26 cellular contexts compared by ENCODE assay signal in the genomic region with DNA sequence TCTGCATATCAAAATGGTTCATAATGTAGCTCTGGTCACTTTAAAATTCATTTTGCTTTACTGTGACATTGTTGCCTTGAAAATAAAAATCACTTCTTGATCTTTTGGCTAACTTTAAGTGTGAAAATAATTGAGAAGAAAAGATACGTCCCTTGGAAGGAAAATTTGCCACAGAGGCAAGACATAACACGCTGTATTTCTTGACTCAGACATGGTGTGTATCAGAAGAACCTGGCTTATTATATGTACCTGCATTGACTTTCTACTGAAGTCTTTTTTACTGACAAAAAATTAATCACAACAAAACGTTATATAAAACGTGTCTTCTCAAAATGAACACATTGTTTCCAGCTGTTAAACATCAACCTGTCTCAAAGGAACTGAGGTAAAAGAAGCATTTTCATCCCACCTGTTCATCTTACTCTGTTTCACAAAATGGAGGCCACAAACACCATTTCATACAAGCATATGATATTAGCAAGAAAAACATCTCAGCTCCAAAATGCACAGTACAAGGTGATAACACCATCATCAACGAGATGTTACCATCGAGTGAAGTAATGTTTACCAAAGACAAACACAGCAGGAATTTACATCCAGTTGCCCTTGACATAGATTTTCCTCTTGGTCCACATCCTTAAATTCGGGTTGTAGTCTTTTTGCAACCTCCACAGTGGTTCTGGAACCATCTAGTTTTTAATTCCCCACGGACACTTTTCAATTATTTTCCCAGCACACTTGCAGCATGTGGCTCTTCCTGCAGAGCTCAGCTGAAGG.
"Had no signal": no experiment of that assay in that cellular context is flagged by ENCODE, and none has a peak within 500 bp of the region (broad histone marks: within the 10 kb centered on the region; RNA-seq: fewer than 3 reads in every experiment).

No MANE protein-coding gene starts in this region.

- H3K9me3 ChIP-seq: body of pancreas, colonic mucosa, heart left ventricle, uterus had no signal

- H3K4me3 Mint-ChIP-seq: activated CD4-positive, alpha-beta T cell treated with anti-CD3 and anti-CD28 coated beads for 36 hours; activated T-cell treated with anti-CD3 and anti-CD28 coated beads, Interleukin-2, amount 50 U/mL, for 72 hours; memory B cell; nephron; stimulated activated memory B cell treated with anti-CD40 and anti-IgM and Interleukin-4, amounts not matched to agents 10 μg/mL and 1 μg/mL and 100 μg/mL, for 72 hours; stimulated activated naive CD8-positive, alpha-beta T cell treated with anti-CD3 and anti-CD28 coated beads, Interleukin-15, amount 100 ng/mL, for 72 hours; type B pancreatic cell had no signal

- H3K9me3 Mint-ChIP-seq: activated naive CD4-positive, alpha-beta T cell treated with anti-CD3 and anti-CD28 coated beads, Interleukin-2, amount 50 U/mL, for 72 hours; activated T-cell treated with anti-CD3 and anti-CD28 coated beads, Interleukin-2, amount 50 U/mL, for 72 hours; memory B cell; nephron; stimulated activated memory B cell treated with anti-CD40 and anti-IgM and Interleukin-4, amounts not matched to agents 10 μg/mL and 1 μg/mL and 100 μg/mL, for 72 hours; stimulated activated naive CD8-positive, alpha-beta T cell treated with anti-CD3 and anti-CD28 coated beads, Interleukin-15, amount 100 ng/mL, for 72 hours; type B pancreatic cell had no signal

- H3K27ac Mint-ChIP-seq: activated CD4-positive, alpha-beta T cell treated with anti-CD3 and anti-CD28 coated beads for 36 hours; activated naive CD4-positive, alpha-beta T cell treated with anti-CD3 and anti-CD28 coated beads, Interleukin-2, amount 50 U/mL, for 72 hours; activated T-cell treated with anti-CD3 and anti-CD28 coated beads, Interleukin-2, amount 50 U/mL, for 72 hours; memory B cell; nephron; stimulated activated memory B cell treated with anti-CD40 and anti-IgM and Interleukin-4, amounts not matched to agents 10 μg/mL and 1 μg/mL and 100 μg/mL, for 72 hours; stimulated activated naive CD8-positive, alpha-beta T cell treated with anti-CD3 and anti-CD28 coated beads, Interleukin-15, amount 100 ng/mL, for 72 hours; type B pancreatic cell had no signal

- H3K27me3 ChIP-seq: body of pancreas, cardiac muscle cell, colonic mucosa, heart left ventricle, uterus had no signal

- ATAC-seq: activated CD4-positive, alpha-beta T cell treated with anti-CD3 and anti-CD28 coated beads for 36 hours; activated naive CD4-positive, alpha-beta T cell treated with anti-CD3 and anti-CD28 coated beads, Interleukin-2, amount 50 U/mL, for 72 hours; activated T-cell treated with anti-CD3 and anti-CD28 coated beads, Interleukin-2, amount 50 U/mL, for 72 hours; body of pancreas; heart left ventricle; sciatic nerve; stimulated activated memory B cell treated with anti-CD40 and anti-IgM and Interleukin-4, amounts not matched to agents 10 μg/mL and 1 μg/mL and 100 μg/mL, for 72 hours; stimulated activated naive CD8-positive, alpha-beta T cell treated with anti-CD3 and anti-CD28 coated beads, Interleukin-15, amount 100 ng/mL, for 72 hours had no signal

- H3K36me3 Mint-ChIP-seq: activated naive CD4-positive, alpha-beta T cell treated with anti-CD3 and anti-CD28 coated beads, Interleukin-2, amount 50 U/mL, for 72 hours; memory B cell; stimulated activated memory B cell treated with anti-CD40 and anti-IgM and Interleukin-4, amounts not matched to agents 10 μg/mL and 1 μg/mL and 100 μg/mL, for 72 hours had no signal

- DNase-seq: activated CD4-positive, alpha-beta T cell treated with anti-CD3 and anti-CD28 coated beads for 36 hours; activated CD4-positive, CD25-positive, alpha-beta regulatory T cell; activated naive CD4-positive, alpha-beta T cell; activated T-cell treated with anti-CD3 and anti-CD28 coated beads for 4 hours; activated T-cell treated with anti-CD3 and anti-CD28 coated beads, Interleukin-2, amount 50 U/mL, for 72 hours; body of pancreas; cerebellar nuclear complex; colonic mucosa; effector memory CD4-positive, alpha-beta T cell; erythroblast; heart left ventricle; midbrain; stimulated activated CD4-positive, alpha-beta T cell treated with anti-CD3 and anti-CD28 coated beads, Interleukin-12 subunit alpha, Interleukin-12 subunit beta, amount 100 ng/mL, for 4 hours; stimulated activated CD4-positive, alpha-beta T cell treated with anti-CD3 and anti-CD28 coated beads, Interleukin-4, amount 100 ng/mL, for 4 hours; stimulated activated CD8-positive, alpha-beta memory T cell treated with anti-CD3 and anti-CD28 coated beads, Interleukin-4, amount 100 ng/mL, for 48 hours; stimulated activated naive CD8-positive, alpha-beta T cell treated with anti-CD3 and anti-CD28 coated beads, Interleukin-15, amount 100 ng/mL, for 72 hours; substantia nigra; uterus had no signal

- H3K4me1 ChIP-seq: colonic mucosa had no signal

- H3K36me3 ChIP-seq: cardiac muscle cell, colonic mucosa, heart left ventricle, uterus had no signal

- H3K4me1 Mint-ChIP-seq: activated CD4-positive, alpha-beta T cell treated with anti-CD3 and anti-CD28 coated beads for 36 hours; stimulated activated memory B cell treated with anti-CD40 and anti-IgM and Interleukin-4, amounts not matched to agents 10 μg/mL and 1 μg/mL and 100 μg/mL, for 72 hours; stimulated activated naive CD8-positive, alpha-beta T cell treated with anti-CD3 and anti-CD28 coated beads, Interleukin-15, amount 100 ng/mL, for 72 hours had no signal

- H3K27ac ChIP-seq: cardiac muscle cell, colonic mucosa, heart left ventricle, skin epidermis, uterus had no signal

- H3K4me3 ChIP-seq: body of pancreas, cardiac muscle cell, colonic mucosa, heart left ventricle, skin epidermis, uterus had no signal

- H3K27me3 Mint-ChIP-seq: activated CD4-positive, alpha-beta T cell treated with anti-CD3 and anti-CD28 coated beads for 36 hours; stimulated activated naive CD8-positive, alpha-beta T cell treated with anti-CD3 and anti-CD28 coated beads, Interleukin-15, amount 100 ng/mL, for 72 hours; type B pancreatic cell had no signal
